Comparison of ENCODE assay signal across 1 cellular context in the genomic region with DNA sequence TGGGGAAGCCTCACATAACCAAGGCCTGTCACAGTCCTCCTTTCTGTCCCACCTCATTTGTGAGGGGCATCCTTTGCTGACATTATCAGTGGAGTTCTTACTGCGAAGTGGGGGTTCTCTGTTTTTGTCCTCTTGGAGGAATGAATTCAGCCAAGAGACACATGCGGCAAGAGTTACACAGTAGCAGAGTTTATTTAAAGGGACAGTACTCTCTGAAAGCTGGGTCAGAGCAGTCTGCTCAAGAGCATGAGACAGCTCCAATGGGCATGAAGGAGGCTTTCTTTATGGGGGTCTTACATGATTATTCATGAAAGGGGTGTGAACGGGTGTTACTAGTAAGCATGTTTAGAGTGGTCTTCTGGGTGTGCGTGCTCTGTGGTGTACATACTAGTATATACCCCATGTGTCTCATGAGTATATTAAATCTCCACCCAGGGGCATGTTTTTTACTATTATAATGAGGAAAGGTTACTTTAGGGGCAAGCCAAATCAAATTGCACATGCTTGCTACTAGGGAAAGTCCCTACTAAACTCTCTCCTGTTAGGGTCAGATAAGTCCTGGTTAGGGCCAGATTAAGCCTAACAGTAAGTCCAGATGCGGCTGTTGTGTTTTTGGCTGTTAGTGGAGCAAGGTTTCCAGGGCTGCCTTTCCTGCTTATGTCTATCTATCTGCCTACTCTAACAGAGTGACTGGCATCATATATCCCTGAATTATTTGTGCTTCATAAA.
TF ChIP-seq lines count a peak whose summit lies in the region.

No MANE protein-coding gene starts in this region.

TF ChIP-seq in K562, 482 proteins besides CTCF, POLR2A, EP300 and RAD21 (continued from another document and continues in another):
- TF ChIP-seq RBM15 (IDR thresholded peaks at IDR 0.05; ENCODE audit: insufficient read depth, low read length): no peak
- TF ChIP-seq, protein P1, sequence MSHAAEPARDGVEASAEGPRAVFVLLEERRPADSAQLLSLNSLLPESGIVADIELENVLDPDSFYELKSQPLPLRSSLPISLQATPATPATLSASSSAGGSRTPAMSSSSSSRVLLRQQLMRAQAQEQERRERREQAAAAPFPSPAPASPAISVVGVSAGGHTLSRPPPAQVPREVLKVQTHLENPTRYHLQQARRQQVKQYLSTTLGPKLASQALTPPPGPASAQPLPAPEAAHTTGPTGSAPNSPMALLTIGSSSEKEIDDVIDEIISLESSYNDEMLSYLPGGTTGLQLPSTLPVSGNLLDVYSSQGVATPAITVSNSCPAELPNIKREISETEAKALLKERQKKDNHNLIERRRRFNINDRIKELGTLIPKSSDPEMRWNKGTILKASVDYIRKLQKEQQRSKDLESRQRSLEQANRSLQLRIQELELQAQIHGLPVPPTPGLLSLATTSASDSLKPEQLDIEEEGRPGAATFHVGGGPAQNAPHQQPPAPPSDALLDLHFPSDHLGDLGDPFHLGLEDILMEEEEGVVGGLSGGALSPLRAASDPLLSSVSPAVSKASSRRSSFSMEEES (CRISPR knock-in tag; IDR thresholded peaks at IDR 0.05): no peak
- no peak for TF ChIP-seq FOXA1 (IDR thresholded peaks at IDR 0.05; ENCODE audit: borderline replicate concordance)
- no peak for TF ChIP-seq ZNF41 (CRISPR knock-in tag; conservative IDR thresholded peaks at IDR 0.05)
- TF ChIP-seq SIN3A (IDR thresholded peaks at IDR 0.05; ENCODE audit: borderline replicate concordance in 2 of 2, control insufficient read depth in 1 of 2, low read depth in 2 of 2, low read length in 2 of 2): no peak
- TF ChIP-seq HDAC8 (tag; IDR thresholded peaks at IDR 0.05): no peak
- no peak for TF ChIP-seq HNRNPLL (IDR thresholded peaks at IDR 0.05; ENCODE audit: low read depth, low read length, poor library complexity, severe bottlenecking)
- TF ChIP-seq, protein P2, sequence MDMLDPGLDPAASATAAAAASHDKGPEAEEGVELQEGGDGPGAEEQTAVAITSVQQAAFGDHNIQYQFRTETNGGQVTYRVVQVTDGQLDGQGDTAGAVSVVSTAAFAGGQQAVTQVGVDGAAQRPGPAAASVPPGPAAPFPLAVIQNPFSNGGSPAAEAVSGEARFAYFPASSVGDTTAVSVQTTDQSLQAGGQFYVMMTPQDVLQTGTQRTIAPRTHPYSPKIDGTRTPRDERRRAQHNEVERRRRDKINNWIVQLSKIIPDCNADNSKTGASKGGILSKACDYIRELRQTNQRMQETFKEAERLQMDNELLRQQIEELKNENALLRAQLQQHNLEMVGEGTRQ (CRISPR knock-in tag; IDR thresholded peaks at IDR 0.05): no peak
- TF ChIP-seq PYGO2 (tag; IDR thresholded peaks at IDR 0.05): no peak
- peak; percentile 14 to 69; a peak in 2 of 4 replicates for TF ChIP-seq TBL1XR1 (IDR thresholded peaks at IDR 0.05; ENCODE audit: low read length in 2 of 2)
- TF ChIP-seq ADNP (tag; IDR thresholded peaks at IDR 0.05): no peak
- TF ChIP-seq ZNF175 (CRISPR knock-in tag; IDR thresholded peaks at IDR 0.05; ENCODE audit: low read depth): no peak
- TF ChIP-seq TAF7 (tag; IDR thresholded peaks at IDR 0.05): no peak
- TF ChIP-seq, protein P3, sequence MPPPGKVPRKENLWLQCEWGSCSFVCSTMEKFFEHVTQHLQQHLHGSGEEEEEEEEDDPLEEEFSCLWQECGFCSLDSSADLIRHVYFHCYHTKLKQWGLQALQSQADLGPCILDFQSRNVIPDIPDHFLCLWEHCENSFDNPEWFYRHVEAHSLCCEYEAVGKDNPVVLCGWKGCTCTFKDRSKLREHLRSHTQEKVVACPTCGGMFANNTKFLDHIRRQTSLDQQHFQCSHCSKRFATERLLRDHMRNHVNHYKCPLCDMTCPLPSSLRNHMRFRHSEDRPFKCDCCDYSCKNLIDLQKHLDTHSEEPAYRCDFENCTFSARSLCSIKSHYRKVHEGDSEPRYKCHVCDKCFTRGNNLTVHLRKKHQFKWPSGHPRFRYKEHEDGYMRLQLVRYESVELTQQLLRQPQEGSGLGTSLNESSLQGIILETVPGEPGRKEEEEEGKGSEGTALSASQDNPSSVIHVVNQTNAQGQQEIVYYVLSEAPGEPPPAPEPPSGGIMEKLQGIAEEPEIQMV (tag; conservative IDR thresholded peaks at IDR 0.05; ENCODE audit: low read depth): no peak
- no peak for TF ChIP-seq EGR1 (conservative IDR thresholded peaks at IDR 0.05)
- TF ChIP-seq, protein P4, sequence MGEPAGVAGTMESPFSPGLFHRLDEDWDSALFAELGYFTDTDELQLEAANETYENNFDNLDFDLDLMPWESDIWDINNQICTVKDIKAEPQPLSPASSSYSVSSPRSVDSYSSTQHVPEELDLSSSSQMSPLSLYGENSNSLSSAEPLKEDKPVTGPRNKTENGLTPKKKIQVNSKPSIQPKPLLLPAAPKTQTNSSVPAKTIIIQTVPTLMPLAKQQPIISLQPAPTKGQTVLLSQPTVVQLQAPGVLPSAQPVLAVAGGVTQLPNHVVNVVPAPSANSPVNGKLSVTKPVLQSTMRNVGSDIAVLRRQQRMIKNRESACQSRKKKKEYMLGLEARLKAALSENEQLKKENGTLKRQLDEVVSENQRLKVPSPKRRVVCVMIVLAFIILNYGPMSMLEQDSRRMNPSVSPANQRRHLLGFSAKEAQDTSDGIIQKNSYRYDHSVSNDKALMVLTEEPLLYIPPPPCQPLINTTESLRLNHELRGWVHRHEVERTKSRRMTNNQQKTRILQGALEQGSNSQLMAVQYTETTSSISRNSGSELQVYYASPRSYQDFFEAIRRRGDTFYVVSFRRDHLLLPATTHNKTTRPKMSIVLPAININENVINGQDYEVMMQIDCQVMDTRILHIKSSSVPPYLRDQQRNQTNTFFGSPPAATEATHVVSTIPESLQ (CRISPR knock-in tag; IDR thresholded peaks at IDR 0.05): no peak
- TF ChIP-seq, protein P5, sequence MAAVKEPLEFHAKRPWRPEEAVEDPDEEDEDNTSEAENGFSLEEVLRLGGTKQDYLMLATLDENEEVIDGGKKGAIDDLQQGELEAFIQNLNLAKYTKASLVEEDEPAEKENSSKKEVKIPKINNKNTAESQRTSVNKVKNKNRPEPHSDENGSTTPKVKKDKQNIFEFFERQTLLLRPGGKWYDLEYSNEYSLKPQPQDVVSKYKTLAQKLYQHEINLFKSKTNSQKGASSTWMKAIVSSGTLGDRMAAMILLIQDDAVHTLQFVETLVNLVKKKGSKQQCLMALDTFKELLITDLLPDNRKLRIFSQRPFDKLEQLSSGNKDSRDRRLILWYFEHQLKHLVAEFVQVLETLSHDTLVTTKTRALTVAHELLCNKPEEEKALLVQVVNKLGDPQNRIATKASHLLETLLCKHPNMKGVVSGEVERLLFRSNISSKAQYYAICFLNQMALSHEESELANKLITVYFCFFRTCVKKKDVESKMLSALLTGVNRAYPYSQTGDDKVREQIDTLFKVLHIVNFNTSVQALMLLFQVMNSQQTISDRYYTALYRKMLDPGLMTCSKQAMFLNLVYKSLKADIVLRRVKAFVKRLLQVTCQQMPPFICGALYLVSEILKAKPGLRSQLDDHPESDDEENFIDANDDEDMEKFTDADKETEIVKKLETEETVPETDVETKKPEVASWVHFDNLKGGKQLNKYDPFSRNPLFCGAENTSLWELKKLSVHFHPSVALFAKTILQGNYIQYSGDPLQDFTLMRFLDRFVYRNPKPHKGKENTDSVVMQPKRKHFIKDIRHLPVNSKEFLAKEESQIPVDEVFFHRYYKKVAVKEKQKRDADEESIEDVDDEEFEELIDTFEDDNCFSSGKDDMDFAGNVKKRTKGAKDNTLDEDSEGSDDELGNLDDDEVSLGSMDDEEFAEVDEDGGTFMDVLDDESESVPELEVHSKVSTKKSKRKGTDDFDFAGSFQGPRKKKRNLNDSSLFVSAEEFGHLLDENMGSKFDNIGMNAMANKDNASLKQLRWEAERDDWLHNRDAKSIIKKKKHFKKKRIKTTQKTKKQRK (IDR thresholded peaks at IDR 0.05; ENCODE audit: borderline replicate concordance, low read depth, low read length): no peak
- TF ChIP-seq ELF4 (CRISPR knock-in tag; IDR thresholded peaks at IDR 0.05): no peak
- peak; percentile 62 to 82 for TF ChIP-seq NCOA2 (IDR thresholded peaks at IDR 0.05; ENCODE audit: partially characterized antibody in 2 of 2)
- no peak for TF ChIP-seq GABPB2 (CRISPR knock-in tag; conservative IDR thresholded peaks at IDR 0.05)
- TF ChIP-seq, protein P6, sequence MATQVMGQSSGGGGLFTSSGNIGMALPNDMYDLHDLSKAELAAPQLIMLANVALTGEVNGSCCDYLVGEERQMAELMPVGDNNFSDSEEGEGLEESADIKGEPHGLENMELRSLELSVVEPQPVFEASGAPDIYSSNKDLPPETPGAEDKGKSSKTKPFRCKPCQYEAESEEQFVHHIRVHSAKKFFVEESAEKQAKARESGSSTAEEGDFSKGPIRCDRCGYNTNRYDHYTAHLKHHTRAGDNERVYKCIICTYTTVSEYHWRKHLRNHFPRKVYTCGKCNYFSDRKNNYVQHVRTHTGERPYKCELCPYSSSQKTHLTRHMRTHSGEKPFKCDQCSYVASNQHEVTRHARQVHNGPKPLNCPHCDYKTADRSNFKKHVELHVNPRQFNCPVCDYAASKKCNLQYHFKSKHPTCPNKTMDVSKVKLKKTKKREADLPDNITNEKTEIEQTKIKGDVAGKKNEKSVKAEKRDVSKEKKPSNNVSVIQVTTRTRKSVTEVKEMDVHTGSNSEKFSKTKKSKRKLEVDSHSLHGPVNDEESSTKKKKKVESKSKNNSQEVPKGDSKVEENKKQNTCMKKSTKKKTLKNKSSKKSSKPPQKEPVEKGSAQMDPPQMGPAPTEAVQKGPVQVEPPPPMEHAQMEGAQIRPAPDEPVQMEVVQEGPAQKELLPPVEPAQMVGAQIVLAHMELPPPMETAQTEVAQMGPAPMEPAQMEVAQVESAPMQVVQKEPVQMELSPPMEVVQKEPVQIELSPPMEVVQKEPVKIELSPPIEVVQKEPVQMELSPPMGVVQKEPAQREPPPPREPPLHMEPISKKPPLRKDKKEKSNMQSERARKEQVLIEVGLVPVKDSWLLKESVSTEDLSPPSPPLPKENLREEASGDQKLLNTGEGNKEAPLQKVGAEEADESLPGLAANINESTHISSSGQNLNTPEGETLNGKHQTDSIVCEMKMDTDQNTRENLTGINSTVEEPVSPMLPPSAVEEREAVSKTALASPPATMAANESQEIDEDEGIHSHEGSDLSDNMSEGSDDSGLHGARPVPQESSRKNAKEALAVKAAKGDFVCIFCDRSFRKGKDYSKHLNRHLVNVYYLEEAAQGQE (CRISPR knock-in tag; IDR thresholded peaks at IDR 0.05; ENCODE audit: low read depth): no peak
- TF ChIP-seq HNRNPUL1 (IDR thresholded peaks at IDR 0.05; ENCODE audit: low read length): no peak
- no peak for TF ChIP-seq JUNB (CRISPR knock-in tag; conservative IDR thresholded peaks at IDR 0.05)
- no peak for TF ChIP-seq ILF3 (IDR thresholded peaks at IDR 0.05; ENCODE audit: borderline replicate concordance)
- TF ChIP-seq MTF1 (CRISPR knock-in tag; IDR thresholded peaks at IDR 0.05; ENCODE audit: borderline replicate concordance): no peak
- TF ChIP-seq NEUROD1 (IDR thresholded peaks at IDR 0.05; ENCODE audit: borderline replicate concordance, low read depth, low read length, partially characterized antibody): peak; percentile 36
- no peak for TF ChIP-seq U2AF2 (optimal IDR thresholded peaks at IDR 0.05; ENCODE audit: low read depth, low read length)
- peak; percentile 42 to 45; a peak in 2 of 4 replicates for TF ChIP-seq FOXK2 (conservative IDR thresholded peaks at IDR 0.05 in 1 of 2, IDR thresholded peaks at IDR 0.05 in 1 of 2; ENCODE audit: low read depth in 2 of 2)
- TF ChIP-seq, protein P7, sequence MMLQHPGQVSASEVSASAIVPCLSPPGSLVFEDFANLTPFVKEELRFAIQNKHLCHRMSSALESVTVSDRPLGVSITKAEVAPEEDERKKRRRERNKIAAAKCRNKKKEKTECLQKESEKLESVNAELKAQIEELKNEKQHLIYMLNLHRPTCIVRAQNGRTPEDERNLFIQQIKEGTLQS (IDR thresholded peaks at IDR 0.05): no peak
- TF ChIP-seq, protein P7 (CRISPR knock-in tag; conservative IDR thresholded peaks at IDR 0.05): no peak
- TF ChIP-seq ZNF23 (CRISPR knock-in tag; IDR thresholded peaks at IDR 0.05): no peak
- peak; percentile 56 for TF ChIP-seq MBD2 (IDR thresholded peaks at IDR 0.05; ENCODE audit: borderline replicate concordance, low read depth)
- no peak for TF ChIP-seq NR2F6 (CRISPR knock-in tag; IDR thresholded peaks at IDR 0.05)
- TF ChIP-seq CREB1 (IDR thresholded peaks at IDR 0.05): peak; percentile 80
- no peak for TF ChIP-seq CREB1 (CRISPR knock-in tag; IDR thresholded peaks at IDR 0.05)
- TF ChIP-seq ZNF12 (CRISPR knock-in tag; IDR thresholded peaks at IDR 0.05): no peak
- no peak for TF ChIP-seq MECOM (CRISPR knock-in tag; IDR thresholded peaks at IDR 0.05)
- no peak for TF ChIP-seq NFYB (IDR thresholded peaks at IDR 0.05; ENCODE audit: extremely low read depth, insufficient read length)
- TF ChIP-seq, protein P8, sequence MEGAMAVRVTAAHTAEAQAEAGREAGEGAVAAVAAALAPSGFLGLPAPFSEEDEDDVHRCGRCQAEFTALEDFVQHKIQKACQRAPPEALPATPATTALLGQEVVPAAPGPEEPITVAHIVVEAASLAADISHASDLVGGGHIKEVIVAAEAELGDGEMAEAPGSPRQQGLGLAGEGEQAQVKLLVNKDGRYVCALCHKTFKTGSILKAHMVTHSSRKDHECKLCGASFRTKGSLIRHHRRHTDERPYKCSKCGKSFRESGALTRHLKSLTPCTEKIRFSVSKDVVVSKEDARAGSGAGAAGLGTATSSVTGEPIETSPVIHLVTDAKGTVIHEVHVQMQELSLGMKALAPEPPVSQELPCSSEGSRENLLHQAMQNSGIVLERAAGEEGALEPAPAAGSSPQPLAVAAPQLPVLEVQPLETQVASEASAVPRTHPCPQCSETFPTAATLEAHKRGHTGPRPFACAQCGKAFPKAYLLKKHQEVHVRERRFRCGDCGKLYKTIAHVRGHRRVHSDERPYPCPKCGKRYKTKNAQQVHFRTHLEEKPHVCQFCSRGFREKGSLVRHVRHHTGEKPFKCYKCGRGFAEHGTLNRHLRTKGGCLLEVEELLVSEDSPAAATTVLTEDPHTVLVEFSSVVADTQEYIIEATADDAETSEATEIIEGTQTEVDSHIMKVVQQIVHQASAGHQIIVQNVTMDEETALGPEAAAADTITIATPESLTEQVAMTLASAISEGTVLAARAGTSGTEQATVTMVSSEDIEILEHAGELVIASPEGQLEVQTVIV (CRISPR knock-in tag; IDR thresholded peaks at IDR 0.05; ENCODE audit: borderline replicate concordance): no peak
- no peak for TF ChIP-seq FOSL1 (tag; conservative IDR thresholded peaks at IDR 0.05)
- TF ChIP-seq, protein P9, sequence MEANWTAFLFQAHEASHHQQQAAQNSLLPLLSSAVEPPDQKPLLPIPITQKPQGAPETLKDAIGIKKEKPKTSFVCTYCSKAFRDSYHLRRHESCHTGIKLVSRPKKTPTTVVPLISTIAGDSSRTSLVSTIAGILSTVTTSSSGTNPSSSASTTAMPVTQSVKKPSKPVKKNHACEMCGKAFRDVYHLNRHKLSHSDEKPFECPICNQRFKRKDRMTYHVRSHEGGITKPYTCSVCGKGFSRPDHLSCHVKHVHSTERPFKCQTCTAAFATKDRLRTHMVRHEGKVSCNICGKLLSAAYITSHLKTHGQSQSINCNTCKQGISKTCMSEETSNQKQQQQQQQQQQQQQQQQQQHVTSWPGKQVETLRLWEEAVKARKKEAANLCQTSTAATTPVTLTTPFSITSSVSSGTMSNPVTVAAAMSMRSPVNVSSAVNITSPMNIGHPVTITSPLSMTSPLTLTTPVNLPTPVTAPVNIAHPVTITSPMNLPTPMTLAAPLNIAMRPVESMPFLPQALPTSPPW (CRISPR knock-in tag; IDR thresholded peaks at IDR 0.05): peak; percentile 32; the same call in 1 of the 2 replicates
- TF ChIP-seq POLR3G (IDR thresholded peaks at IDR 0.05; ENCODE audit: extremely low read depth, insufficient read length, insufficient replicate concordance): no peak
- no peak for TF ChIP-seq U2AF1 (optimal IDR thresholded peaks at IDR 0.05; ENCODE audit: low read depth, low read length)
- TF ChIP-seq POU5F1 (IDR thresholded peaks at IDR 0.05; ENCODE audit: borderline replicate concordance, low read depth, low read length, partially characterized antibody): no peak
- no peak for TF ChIP-seq ZNF780A (CRISPR knock-in tag; IDR thresholded peaks at IDR 0.05)
